ENCODE assay signal across 1 cellular context in genomic region chr2:27746325-27746724, GRCh38.
TF ChIP-seq lines count a peak whose summit lies in the region.

No MANE protein-coding gene starts in this region.

TF ChIP-seq in liver, 16 proteins besides CTCF, POLR2A, EP300 and RAD21 (continued from another document):
- TF ChIP-seq REST (IDR thresholded peaks at IDR 0.05), result peak; percentile 26
TF ChIP-seq in liver: peak in this region for 8.
